Comparison of ENCODE assay signal across 10 cellular contexts in genomic region chr20:48339147-48339985, GRCh38.
DNase-seq lines count a peak whose midpoint lies in the region; ATAC-seq and TF ChIP-seq lines count a peak whose summit lies in the region.
"Had no signal": no experiment of that assay in that cellular context is flagged by ENCODE, and none has a peak within 500 bp of the region (broad histone marks: within the 10 kb centered on the region; RNA-seq: fewer than 3 reads in every experiment).

No MANE protein-coding gene starts in this region.

- H3K27ac ChIP-seq in heart right ventricle (no peak overlapping the region), left ventricle myocardium inferior (replicated peaks) (no peak overlapping the region), SJCRH30 (peak overlapping the region; percentile 70), uterus (peak overlapping the region; percentile 16 to 59)
- H3K27ac ChIP-seq: pancreas had no signal

- H3K4me1 ChIP-seq in heart right ventricle (peaks cover 0 to 6% (median 0%) of the 10 kb centered on the region in 9 donors), left ventricle myocardium inferior (no peaks in the 10 kb centered on the region), SJCRH30 (peaks cover 41% of the 10 kb centered on the region), uterus (peaks cover 0 to 4% of the 10 kb centered on the region in 2 donors)
- H3K4me1 ChIP-seq: pancreas had no signal

- ATAC-seq in heart right ventricle = peak in 7 of 8 donors; percentile 51 to 72 (median 54)
- no peak for ATAC-seq in GM21576 (IDR thresholded peaks at IDR 0.05; ENCODE audit: unreplicated experiment)

- H3K36me3 ChIP-seq in heart right ventricle (no peaks in the 10 kb centered on the region), left ventricle myocardium inferior (no peaks in the 10 kb centered on the region), SJCRH30 (no peaks in the 10 kb centered on the region), uterus (no peaks in the 10 kb centered on the region)
- H3K36me3 ChIP-seq: pancreas had no signal

- no peak overlapping the region for H3K4me3 ChIP-seq in heart right ventricle
- no peak overlapping the region for H3K4me3 ChIP-seq in left ventricle myocardium inferior
- peak overlapping the region; percentile 41 for H3K4me3 ChIP-seq in SJCRH30
- H3K4me3 ChIP-seq in uterus = no peak overlapping the region
- H3K4me3 ChIP-seq: pancreas had no signal

- H3K27me3 ChIP-seq in heart right ventricle (peaks cover 0 to 19% (median 4%) of the 10 kb centered on the region in 7 donors), left ventricle myocardium inferior (ENCODE audit: low read depth) (peaks cover 55% of the 10 kb centered on the region), SJCRH30 (no peaks in the 10 kb centered on the region), uterus (no peaks in the 10 kb centered on the region)

- DNase-seq in heart right ventricle (no peak), left ventricle myocardium inferior (no peak), SJCRH30 (peak; percentile 84 to 92), hepatic stellate cell (ENCODE audit: low spot score) (peak; percentile 20), uterus (peak; percentile 70 to 73)
- DNase-seq in activated naive CD4-positive, alpha-beta T cell treated with Interleukin-2 at 50 U/mL for 16 hours = no peak
- no peak for DNase-seq in stimulated activated CD4-positive, alpha-beta T cell treated with anti-CD3 and anti-CD28 coated beads, Interleukin-1b, Interleukin-23, amount 100 ng/mL, for 48 hours
- DNase-seq: activated CD4-positive, alpha-beta T cell treated with anti-CD3 and anti-CD28 coated beads, Interleukin-2, amount 10 ng/mL, durations not matched to agents 7 days and 5 days; pancreas had no signal

- no peak for TF ChIP-seq POLR2A in uterus (IDR thresholded peaks at IDR 0.05)

- H3K9me3 ChIP-seq in heart right ventricle (no peaks in the 10 kb centered on the region), left ventricle myocardium inferior (replicated peaks) (no peaks in the 10 kb centered on the region), SJCRH30 (replicated peaks) (no peaks in the 10 kb centered on the region), uterus (no peaks in the 10 kb centered on the region)
- H3K9me3 ChIP-seq: pancreas had no signal

- no peak for TF ChIP-seq CTCF in heart right ventricle (IDR thresholded peaks at IDR 0.05)
- no peak for TF ChIP-seq CTCF in left ventricle myocardium inferior (IDR thresholded peaks at IDR 0.05; ENCODE audit: borderline replicate concordance)
- TF ChIP-seq CTCF in uterus (IDR thresholded peaks at IDR 0.05) = no peak

- WGBS in heart right ventricle, 2 donors = 63 to 71% methylated on average over 13 of the region's 13 CpGs

- intact Hi-C loops in heart right ventricle (cut with DNase I) (no loop called here), left ventricle myocardium inferior (cut with micrococcal nuclease) (no loop called here), uterus (cut with DNase I; ENCODE audit: low total_unique reads) (no loop called here)

Comparison
In these comparisons a context has a peak if more than half of its experiments do, and no peak if none do; other contexts are left out.
1. DNase-seq: peak in SJCRH30 (2 of 2), hepatic stellate cell (single experiment) and uterus (2 of 2); none in heart right ventricle (0 of 2), left ventricle myocardium inferior (single experiment), activated naive CD4-positive, alpha-beta T cell treated with Interleukin-2 at 50 U/mL for 16 hours (single experiment) and stimulated activated CD4-positive, alpha-beta T cell treated with anti-CD3 and anti-CD28 coated beads, Interleukin-1b, Interleukin-23, amount 100 ng/mL, for 48 hours (single experiment).
2. H3K27ac ChIP-seq: peak in SJCRH30 (single experiment) and uterus (2 of 2); none in heart right ventricle (0 of 10) and left ventricle myocardium inferior (single experiment).